ENCODE assay signal across 10 cellular contexts in genomic region chr11:33633251-33634003, GRCh38.
DNase-seq lines count a peak whose midpoint lies in the region; ATAC-seq and TF ChIP-seq lines count a peak whose summit lies in the region.
"Had no signal": no experiment of that assay in that cellular context is flagged by ENCODE, and none has a peak within 500 bp of the region (broad histone marks: within the 10 kb centered on the region; RNA-seq: fewer than 3 reads in every experiment).

No MANE protein-coding gene starts in this region.

- ATAC-seq in activated T-cell treated with anti-CD3 and anti-CD28 coated beads, Interleukin-2, amount 50 U/mL, for 72 hours (replicated peaks in 1 of 2): no peak

- WGBS in spleen, 5 donors: 80 to 87% (median 83%) methylated on average over 15 of the region's 15 CpGs

- H3K4me3 ChIP-seq in Karpas-422 (ENCODE audit: low read length): no peak overlapping the region
- H3K4me3 ChIP-seq in foreskin fibroblast (ENCODE audit: low read depth in 1 of 2, low read length in 2 of 2): no peak overlapping the region
- H3K4me3 ChIP-seq in spleen: no peak overlapping the region

- no peaks in the 10 kb centered on the region for H3K79me2 ChIP-seq in Karpas-422 (ENCODE audit: low read length)

- no peak overlapping the region for H3K27ac Mint-ChIP-seq in activated T-cell treated with anti-CD3 and anti-CD28 coated beads, Interleukin-2, amount 50 U/mL, for 72 hours
- H3K27ac Mint-ChIP-seq in activated CD4-positive, alpha-beta T cell treated with anti-CD3 and anti-CD28 coated beads, Interleukin-2, amount 10 ng/mL, durations not matched to agents 24 days and 14 days: no peak overlapping the region
- H3K27ac Mint-ChIP-seq: CD4-positive, alpha-beta T cell had no signal

- H3K9me3 Mint-ChIP-seq in activated T-cell treated with anti-CD3 and anti-CD28 coated beads, Interleukin-2, amount 50 U/mL, for 72 hours: peaks cover 4 to 5% of the 10 kb centered on the region in 2 donors
- no peaks in the 10 kb centered on the region for H3K9me3 Mint-ChIP-seq in activated CD4-positive, alpha-beta T cell treated with anti-CD3 and anti-CD28 coated beads, Interleukin-2, amount 10 ng/mL, durations not matched to agents 24 days and 14 days
- H3K9me3 Mint-ChIP-seq: CD4-positive, alpha-beta T cell had no signal

- TF ChIP-seq POLR2A in spleen (IDR thresholded peaks at IDR 0.05): no peak

- CTCF ChIA-PET in RWPE1 (lab: Yijun Ruan, JAX): interaction anchor here (0.7 kb wide), 1 partner anchor 407 kb away, joined by 4 read pairs; no protein-coding TSS in a partner anchor

- H3K4me1 Mint-ChIP-seq in activated T-cell treated with anti-CD3 and anti-CD28 coated beads, Interleukin-2, amount 50 U/mL, for 72 hours (ENCODE audit: low read depth): peaks cover 5% of the 10 kb centered on the region
- no peaks in the 10 kb centered on the region for H3K4me1 Mint-ChIP-seq in activated CD4-positive, alpha-beta T cell treated with anti-CD3 and anti-CD28 coated beads, Interleukin-2, amount 10 ng/mL, durations not matched to agents 24 days and 14 days

- H3K27ac ChIP-seq in Karpas-422 (ENCODE audit: low read length) (no peak overlapping the region), RWPE1 (peak overlapping the region; percentile 93), spleen (no peak overlapping the region)

- TF ChIP-seq CTCF in RWPE1 (conservative IDR thresholded peaks at IDR 0.05; ENCODE audit: low read depth) (no peak), foreskin fibroblast (IDR thresholded peaks at IDR 0.05; ENCODE audit: low read depth, low read length) (no peak), spleen (IDR thresholded peaks at IDR 0.05 in 8 of 11, conservative IDR thresholded peaks at IDR 0.05 in 3 of 11) (no peak)

- no peak overlapping the region for H2AFZ ChIP-seq in Karpas-422 (ENCODE audit: low read length)

- intact Hi-C loops in activated CD4-positive, alpha-beta T cell treated with anti-CD3 and anti-CD28 coated beads, Interleukin-2, amount 10 ng/mL, durations not matched to agents 24 days and 14 days (cut with micrococcal nuclease): no loop called here
- intact Hi-C loops in spleen (cut with DNase I; ENCODE audit: low total_unique reads): no loop called here

- H3K4me3 Mint-ChIP-seq in activated T-cell treated with anti-CD3 and anti-CD28 coated beads, Interleukin-2, amount 50 U/mL, for 72 hours: no peak overlapping the region
- no peak overlapping the region for H3K4me3 Mint-ChIP-seq in activated CD4-positive, alpha-beta T cell treated with anti-CD3 and anti-CD28 coated beads, Interleukin-2, amount 10 ng/mL, durations not matched to agents 24 days and 14 days
- H3K4me3 Mint-ChIP-seq: CD4-positive, alpha-beta T cell had no signal

- POLR2A ChIA-PET in RWPE1 (lab: Yijun Ruan, JAX; ENCODE audit: low non-redundant PET): no interaction called here

- no peaks in the 10 kb centered on the region for H4K20me1 ChIP-seq in Karpas-422 (ENCODE audit: insufficient read depth, low read depth, low read length)

- H3K27me3 ChIP-seq in Karpas-422 (ENCODE audit: low read length) (no peaks in the 10 kb centered on the region), spleen (replicated peaks in 1 of 7) (peaks cover 0 to 29% (median 0%) of the 10 kb centered on the region in 7 donors)

- H3K4me1 ChIP-seq in Karpas-422 (ENCODE audit: low read length) (no peaks in the 10 kb centered on the region), spleen (peaks cover 0 to 5% (median 0%) of the 10 kb centered on the region in 6 donors)

- no peak overlapping the region for H3K4me2 ChIP-seq in Karpas-422 (ENCODE audit: low read depth, low read length, poor library complexity, severe bottlenecking)

- H3K27me3 Mint-ChIP-seq in activated T-cell treated with anti-CD3 and anti-CD28 coated beads, Interleukin-2, amount 50 U/mL, for 72 hours (ENCODE audit: low read depth): peaks cover 34% of the 10 kb centered on the region
- peaks cover 4% of the 10 kb centered on the region for H3K27me3 Mint-ChIP-seq in activated CD4-positive, alpha-beta T cell treated with anti-CD3 and anti-CD28 coated beads, Interleukin-2, amount 10 ng/mL, durations not matched to agents 24 days and 14 days

- peaks cover 0 to 5% of the 10 kb centered on the region in 2 donors for H3K36me3 Mint-ChIP-seq in activated T-cell treated with anti-CD3 and anti-CD28 coated beads, Interleukin-2, amount 50 U/mL, for 72 hours (ENCODE audit: insufficient read depth in 2 of 2)
- no peaks in the 10 kb centered on the region for H3K36me3 Mint-ChIP-seq in activated CD4-positive, alpha-beta T cell treated with anti-CD3 and anti-CD28 coated beads, Interleukin-2, amount 10 ng/mL, durations not matched to agents 24 days and 14 days (ENCODE audit: low read depth)

- no peaks in the 10 kb centered on the region for H3K9me3 ChIP-seq in Karpas-422 (ENCODE audit: low read length)
- peaks cover 0 to 9% (median 3%) of the 10 kb centered on the region in 8 donors for H3K9me3 ChIP-seq in spleen

- H3K9me2 ChIP-seq in Karpas-422 (replicated peaks; ENCODE audit: insufficient read depth, low read length): no peaks in the 10 kb centered on the region

- peak; percentile 82 for DNase-seq in COLO668 (lab: John Stamatoyannopoulos, UW; ENCODE audit: unreplicated experiment)
- peak; percentile 27 for DNase-seq in Karpas-422
- DNase-seq in RWPE1 (ENCODE audit: low spot score): peak; percentile 85
- peak; percentile 45 to 67 for DNase-seq in foreskin fibroblast
- no peak for DNase-seq in activated T-cell treated with anti-CD3 and anti-CD28 coated beads, Interleukin-2, amount 50 U/mL, for 72 hours
- DNase-seq in SKM-1 (lab: John Stamatoyannopoulos, UW; ENCODE audit: unreplicated experiment): no peak
- DNase-seq in activated CD4-positive, alpha-beta T cell treated with anti-CD3 and anti-CD28 coated beads, Interleukin-2, amount 10 ng/mL, durations not matched to agents 24 days and 14 days: no peak
- no peak for DNase-seq in spleen
- DNase-seq: CD4-positive, alpha-beta T cell; stimulated activated naive CD4-positive, alpha-beta T cell had no signal

- H3K36me3 ChIP-seq in Karpas-422 (ENCODE audit: insufficient read depth, low read length) (no peaks in the 10 kb centered on the region), spleen (no peaks in the 10 kb centered on the region)

- no peak overlapping the region for H3K9ac ChIP-seq in Karpas-422 (ENCODE audit: low read length)

Comparison
In these comparisons a context has a peak if more than half of its experiments do, and no peak if none do; other contexts are left out.
1. DNase-seq: peak in COLO668 (single experiment), Karpas-422 (single experiment), RWPE1 (single experiment) and foreskin fibroblast (2 of 2); none in activated T-cell treated with anti-CD3 and anti-CD28 coated beads, Interleukin-2, amount 50 U/mL, for 72 hours (0 of 2), SKM-1 (single experiment), activated CD4-positive, alpha-beta T cell treated with anti-CD3 and anti-CD28 coated beads, Interleukin-2, amount 10 ng/mL, durations not matched to agents 24 days and 14 days (single experiment) and spleen (single experiment).